31 cellular contexts compared by ENCODE assay signal in the genomic region with DNA sequence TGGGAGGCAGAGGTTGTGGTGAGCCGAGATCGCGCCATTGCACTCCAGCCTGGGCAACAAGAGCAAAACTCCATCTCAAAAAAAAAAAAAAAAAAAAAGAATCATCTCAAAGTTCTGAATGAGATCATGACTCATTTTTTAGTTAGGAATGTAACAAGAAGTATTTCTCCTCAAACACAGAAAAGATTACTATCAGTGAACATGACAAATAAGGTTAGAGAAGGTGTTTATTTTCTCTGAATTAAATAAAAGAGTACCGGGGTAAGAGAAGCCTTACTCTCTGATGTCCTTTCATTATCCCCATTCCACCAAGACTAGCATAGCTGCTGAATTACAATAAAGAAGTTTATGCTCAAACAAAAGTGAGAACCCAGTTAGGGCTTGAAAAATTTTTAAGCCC. TPM values are rescaled to one million over a fixed set of nuclear protein-coding genes. Genes with fewer than 3 reads are reported as not detected.
DNase-seq lines count a peak whose midpoint lies in the region; ATAC-seq and TF ChIP-seq lines count a peak whose summit lies in the region.
"Had no signal": no experiment of that assay in that cellular context is flagged by ENCODE, and none has a peak within 500 bp of the region (broad histone marks: within the 10 kb centered on the region; RNA-seq: fewer than 3 reads in every experiment).

No MANE protein-coding gene starts in this region.

- ATAC-seq in PC-3 (peak; percentile 76), HG03280 (IDR thresholded peaks at IDR 0.05; ENCODE audit: unreplicated experiment) (no peak), HG03460 (IDR thresholded peaks at IDR 0.05; ENCODE audit: unreplicated experiment) (no peak)
- ATAC-seq: CD8-positive, alpha-beta T cell; naive thymus-derived CD8-positive, alpha-beta T cell had no signal

- H3K4me1 ChIP-seq in PC-3 (ENCODE audit: insufficient read depth, low read length) (peaks cover 5% of the 10 kb centered on the region; the same call in 1 of the 2 replicates), parathyroid adenoma (peaks cover 21% of the 10 kb centered on the region), tibial artery (no peaks in the 10 kb centered on the region), tibial nerve (no peaks in the 10 kb centered on the region)
- H3K4me1 ChIP-seq: vagina had no signal

- H3K4me2 ChIP-seq in PC-3 (ENCODE audit: low read length) (no peak overlapping the region), parathyroid adenoma (ENCODE audit: low read length) (no peak overlapping the region)

- no peak overlapping the region for H2AFZ ChIP-seq in PC-3 (ENCODE audit: low read length)
- H2AFZ ChIP-seq in parathyroid adenoma, result no peak overlapping the region

- TF ChIP-seq EP300 in tibial nerve (IDR thresholded peaks at IDR 0.05), result no peak

- no peaks in the 10 kb centered on the region for H3F3A ChIP-seq in PC-3 (ENCODE audit: low read length, unreplicated experiment)

- no peak for TF ChIP-seq CTCF in PC-3 (conservative IDR thresholded peaks at IDR 0.05; ENCODE audit: low read depth, low read length)
- no peak for TF ChIP-seq CTCF in choroid plexus epithelial cell (conservative IDR thresholded peaks at IDR 0.05; ENCODE audit: low read depth, low read length)
- TF ChIP-seq CTCF in parathyroid adenoma (IDR thresholded peaks at IDR 0.05), result no peak
- no peak for TF ChIP-seq CTCF in tibial artery (IDR thresholded peaks at IDR 0.05)
- no peak for TF ChIP-seq CTCF in tibial nerve (IDR thresholded peaks at IDR 0.05)

- intact Hi-C loops in PC-3 (cut with micrococcal nuclease), result no loop called here
- intact Hi-C loops in tibial artery (cut with DNase I; ENCODE audit: low total_unique reads), result no loop called here

- WGBS in tibial nerve, 2 donors, result 90 to 96% methylated on average over 4 of the region's 4 CpGs

- POLR2A ChIA-PET in PC-3 (lab: Charles Lee; ENCODE audit: unreplicated experiment), result no interaction called here

- no peak for TF ChIP-seq POLR2A in tibial nerve (IDR thresholded peaks at IDR 0.05)

- H3K4me3 ChIP-seq in PC-3 (ENCODE audit: low read length), result no peak overlapping the region
- no peak overlapping the region for H3K4me3 ChIP-seq in choroid plexus epithelial cell (ENCODE audit: low read depth, low read length)
- no peak overlapping the region for H3K4me3 ChIP-seq in parathyroid adenoma (ENCODE audit: low read depth, low read length)
- no peak overlapping the region for H3K4me3 ChIP-seq in tibial artery
- H3K4me3 ChIP-seq in tibial nerve, result no peak overlapping the region
- H3K4me3 ChIP-seq: esophagus squamous epithelium, left ventricle myocardium inferior, thoracic aorta, vagina had no signal

- no peaks in the 10 kb centered on the region for H3K79me2 ChIP-seq in PC-3 (ENCODE audit: low read length)
- H3K79me2 ChIP-seq in parathyroid adenoma, result peaks cover 13% of the 10 kb centered on the region

- CTCF ChIA-PET in PC-3 (lab: Charles Lee), result no interaction called here

- H3K9ac ChIP-seq in PC-3 (ENCODE audit: low read length) (no peak overlapping the region), parathyroid adenoma (no peak overlapping the region)

- no peak overlapping the region for H3K27ac ChIP-seq in PC-3 (ENCODE audit: low read length)
- peak overlapping the region; percentile 57 for H3K27ac ChIP-seq in parathyroid adenoma
- no peak overlapping the region for H3K27ac ChIP-seq in tibial artery
- H3K27ac ChIP-seq in tibial nerve, result no peak overlapping the region
- H3K27ac ChIP-seq: esophagus squamous epithelium, left ventricle myocardium inferior, thoracic aorta, vagina had no signal

- peak; percentile 41 for DNase-seq in EL
- DNase-seq in PC-3, result peak; percentile 38
- peak; percentile 40 for DNase-seq in choroid plexus epithelial cell (ENCODE audit: low read depth)
- DNase-seq in tibial artery, result no peak
- DNase-seq in tibial nerve (ENCODE audit: low spot score in 2 of 2), result no peak
- DNase-seq: activated CD4-positive, alpha-beta T cell treated with anti-CD3 and anti-CD28 coated beads, Interleukin-2, amount 50 U/mL, for 4 hours; activated naive CD4-positive, alpha-beta T cell treated with anti-CD3 and anti-CD28 coated beads for 36 hours; AML-193; amniotic stem cell; CD8-positive, alpha-beta T cell; cortex of kidney; DMS153; endodermal cell; esophagus squamous epithelium; hypothalamus; immature natural killer cell; left ventricle myocardium inferior; midbrain; naive thymus-derived CD8-positive, alpha-beta T cell; NCI-H1092 treated with DMSO at 0.1 percent for 48 hours; NCI-H187 treated with DMSO at 0.1 percent for 48 hours; NCI-H2171 treated with DMSO at 0.1 percent for 48 hours; NCI-H524 treated with DMSO at 0.1 percent for 48 hours; nucleus accumbens; SIG-M5; stimulated activated naive CD4-positive, alpha-beta T cell treated with Interleukin-2 at 50 U/mL for 16 hours had no signal

- H3K27me3 ChIP-seq in PC-3 (ENCODE audit: low read length) (no peaks in the 10 kb centered on the region), parathyroid adenoma (ENCODE audit: control insufficient read depth, insufficient read depth, low read length) (no peaks in the 10 kb centered on the region), tibial artery (no peaks in the 10 kb centered on the region), tibial nerve (no peaks in the 10 kb centered on the region)
- H3K27me3 ChIP-seq: esophagus squamous epithelium, vagina had no signal

- H3K9me2 ChIP-seq in PC-3 (replicated peaks; ENCODE audit: low read length), result no peaks in the 10 kb centered on the region

- H3K9me3 ChIP-seq in PC-3 (ENCODE audit: low read length), result no peaks in the 10 kb centered on the region
- H3K9me3 ChIP-seq in parathyroid adenoma (ENCODE audit: control insufficient read depth, low read length), result no peaks in the 10 kb centered on the region
- H3K9me3 ChIP-seq in tibial artery, result no peaks in the 10 kb centered on the region
- no peaks in the 10 kb centered on the region for H3K9me3 ChIP-seq in tibial nerve
- H3K9me3 ChIP-seq: esophagus squamous epithelium, left ventricle myocardium inferior, thoracic aorta, vagina had no signal

- H3K36me3 ChIP-seq in PC-3 (ENCODE audit: low read depth, low read length) (no peaks in the 10 kb centered on the region), parathyroid adenoma (ENCODE audit: control insufficient read depth, insufficient read depth, low read length) (no peaks in the 10 kb centered on the region), tibial artery (peaks cover 0 to 17% (median 6%) of the 10 kb centered on the region in 3 donors), tibial nerve (peaks cover 0 to 8% (median 0%) of the 10 kb centered on the region in 3 donors)
- H3K36me3 ChIP-seq: vagina had no signal

- BruUV-seq in PC-3 (replicated peaks; lab: Mats Ljungman, UMichigan), result no TSS peak

- H4K20me1 ChIP-seq in PC-3 (ENCODE audit: low read length), result no peaks in the 10 kb centered on the region

RNA-seq across cellular contexts. Expression of gene IPMK, which starts 50.1 kb away (rescaled TPM):
- 7.1 and 8.4 TPM in 2 replicates for total RNA-seq in PC-3 (2014; rRNA removed)
- 1 to 10 TPM; 4.5 to 6.5 (median 4.8) TPM for total RNA-seq in tibial nerve

RNA-seq across cellular contexts. Expression of gene CISD1, which starts 51.4 kb away (rescaled TPM):
- total RNA-seq in PC-3 (2014; rRNA removed), result 57.1 and 68.8 TPM in 2 replicates
- 10 to 100 TPM in 1 of 4 donors, 1 to 10 TPM in 3; 3.7 to 14.2 (median 6.7) TPM for total RNA-seq in tibial nerve

Comparison
In these comparisons a context has a peak if more than half of its experiments do, and no peak if none do; other contexts are left out.
1. DNase-seq: peak in EL (single experiment), PC-3 (single experiment) and choroid plexus epithelial cell (single experiment); none in tibial artery (0 of 2) and tibial nerve (0 of 2).